In the genomic region with DNA sequence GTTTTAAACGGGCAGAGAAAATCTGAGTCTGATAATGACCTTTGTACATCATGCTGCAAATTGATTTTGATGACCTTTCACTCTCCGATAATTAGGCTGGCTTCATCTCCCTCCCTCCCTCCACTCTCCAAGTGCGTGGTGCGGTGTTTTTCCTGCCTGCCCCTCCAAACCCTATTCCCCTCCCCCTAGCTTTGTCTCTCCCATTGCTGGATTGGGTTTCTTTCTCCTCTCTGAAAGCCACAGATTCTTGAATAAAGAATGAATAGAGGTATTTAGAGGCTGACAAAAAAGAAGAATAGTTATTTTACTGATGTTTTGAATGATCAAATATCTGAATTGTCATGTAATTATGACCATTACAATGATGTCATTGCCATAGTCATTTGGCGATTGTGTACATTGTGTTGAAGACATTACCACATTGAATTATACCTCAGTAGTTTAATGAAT, we compare ENCODE assay signal across 1 cellular context.
TF ChIP-seq lines count a peak whose summit lies in the region.

No MANE protein-coding gene starts in this region.

TF ChIP-seq in IMR-90, 13 proteins besides CTCF, POLR2A, EP300 and RAD21 (continued from another document):
- TF ChIP-seq MXI1 (IDR thresholded peaks at IDR 0.05; ENCODE audit: borderline replicate concordance, low read depth, low read length) = no peak
